10 cellular contexts compared by ENCODE assay signal in the genomic region with DNA sequence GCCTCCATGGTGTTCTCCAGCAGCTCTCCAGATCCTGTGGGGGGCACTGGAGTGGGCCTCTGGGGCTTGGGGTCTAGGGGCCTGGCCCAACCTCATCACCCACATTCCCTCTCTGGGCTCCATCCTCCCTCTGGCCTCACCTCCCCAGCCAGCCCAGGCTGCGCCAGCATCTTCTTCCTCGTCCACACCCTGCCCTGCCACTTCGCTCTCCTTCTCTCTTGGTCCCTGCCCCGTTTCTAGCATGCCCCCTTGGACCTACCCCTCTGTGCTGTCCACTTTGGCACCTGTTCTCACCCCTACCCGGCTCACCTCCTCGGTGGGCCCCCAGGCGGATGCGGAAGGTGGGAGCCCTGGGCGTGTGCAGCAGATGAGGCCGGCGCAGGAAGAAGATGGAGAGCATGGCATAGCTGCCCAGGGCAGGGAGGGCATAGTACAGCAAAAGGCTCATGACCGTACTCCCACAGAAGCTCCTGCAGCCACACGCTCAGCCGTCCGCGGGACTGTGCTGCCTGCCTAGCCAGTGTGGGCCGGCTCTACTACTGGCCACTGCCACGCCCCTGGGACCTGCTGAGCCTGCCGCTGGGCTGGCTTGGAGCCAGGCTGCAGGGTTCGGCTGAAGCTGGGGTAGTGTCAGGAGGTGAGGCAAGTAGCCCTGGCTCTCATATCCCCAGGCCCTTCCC. TPM values are rescaled to one million over a fixed set of nuclear protein-coding genes. Genes with fewer than 3 reads are reported as not detected.
DNase-seq lines count a peak whose midpoint lies in the region; ATAC-seq, FAIRE-seq and TF ChIP-seq lines count a peak whose summit lies in the region.
"Had no signal": no experiment of that assay in that cellular context is flagged by ENCODE, and none has a peak within 500 bp of the region (broad histone marks: within the 10 kb centered on the region; RNA-seq: fewer than 3 reads in every experiment).

A gene with protein sequence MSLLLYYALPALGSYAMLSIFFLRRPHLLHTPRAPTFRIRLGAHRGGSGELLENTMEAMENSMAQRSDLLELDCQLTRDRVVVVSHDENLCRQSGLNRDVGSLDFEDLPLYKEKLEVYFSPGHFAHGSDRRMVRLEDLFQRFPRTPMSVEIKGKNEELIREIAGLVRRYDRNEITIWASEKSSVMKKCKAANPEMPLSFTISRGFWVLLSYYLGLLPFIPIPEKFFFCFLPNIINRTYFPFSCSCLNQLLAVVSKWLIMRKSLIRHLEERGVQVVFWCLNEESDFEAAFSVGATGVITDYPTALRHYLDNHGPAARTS (minus strand): TSS at position 507 of the 680 bp plus-strand sequence. CDS start 59 bp downstream, at position 448.

- no peaks in the 10 kb centered on the region for H3K27me3 Mint-ChIP-seq in activated naive CD8-positive, alpha-beta T cell treated with anti-CD3 and anti-CD28 coated beads, Interleukin-2, amount 10 ng/mL, durations not matched to agents 7 days and 5 days
- H3K27me3 Mint-ChIP-seq in activated naive CD8-positive, alpha-beta T cell treated with anti-CD3 and anti-CD28 coated beads for 36 hours: no peaks in the 10 kb centered on the region
- H3K27me3 Mint-ChIP-seq in activated naive CD8-positive, alpha-beta T cell treated with anti-CD3 and anti-CD28 coated beads, Interleukin-2, amount 50 U/mL, for 24 hours: no peaks in the 10 kb centered on the region
- H3K27me3 Mint-ChIP-seq: memory B cell had no signal

- CTCF ChIA-PET in HepG2 (lab: Yijun Ruan, JAX; ENCODE audit: low intra/inter-chr PET ratio, low total read pairs): interaction anchor here (1.1 to 2.4 kb wide), 4 partner anchors 21 to 73 kb away, joined by 3 to 19 read pairs (median 4); a partner anchor contains a TSS

- H3K4me3 ChIP-seq in HepG2 (replicated peaks in 1 of 3; ENCODE audit: insufficient read depth in 1 of 3, low read depth in 2 of 3, low read length in 3 of 3): peak within 1 kb of the TSS; percentile 23 to 65 (median 27)

- H4K20me1 ChIP-seq in HepG2 (ENCODE audit: insufficient read depth, low read length): no peaks in the 10 kb centered on the region

- no peak for TF ChIP-seq RAD21 in HepG2 (CRISPR knock-in tag; IDR thresholded peaks at IDR 0.05)

- in situ Hi-C loops in HepG2 (cut with HindIII; ENCODE audit: extremely low pct_ligation_motif_present, low pct_unique_long_range_greater_than_20kb): no loop called here

- peak within 1 kb of the TSS; percentile 64 for H3K27ac Mint-ChIP-seq in activated naive CD8-positive, alpha-beta T cell treated with anti-CD3 and anti-CD28 coated beads, Interleukin-2, amount 10 ng/mL, durations not matched to agents 7 days and 5 days
- H3K27ac Mint-ChIP-seq in activated naive CD8-positive, alpha-beta T cell treated with anti-CD3 and anti-CD28 coated beads for 36 hours: no peak within 1 kb of the TSS
- no peak within 1 kb of the TSS for H3K27ac Mint-ChIP-seq in activated naive CD8-positive, alpha-beta T cell treated with anti-CD3 and anti-CD28 coated beads, Interleukin-2, amount 50 U/mL, for 24 hours
- H3K27ac Mint-ChIP-seq: memory B cell had no signal

- peaks cover 9 to 16% of the 10 kb centered on the region in 2 experiments; a peak in 3 of 5 replicates for H3K36me3 ChIP-seq in HepG2 (replicated peaks in 1 of 2; ENCODE audit: control insufficient read depth in 1 of 2, insufficient read depth in 2 of 2, low read length in 2 of 2)

- intact Hi-C loops in HepG2 (cut with micrococcal nuclease; ENCODE audit: unreplicated experiment): no loop called here

- H3K9me3 Mint-ChIP-seq in activated naive CD8-positive, alpha-beta T cell treated with anti-CD3 and anti-CD28 coated beads, Interleukin-2, amount 10 ng/mL, durations not matched to agents 7 days and 5 days: no peaks in the 10 kb centered on the region
- no peaks in the 10 kb centered on the region for H3K9me3 Mint-ChIP-seq in activated naive CD8-positive, alpha-beta T cell treated with anti-CD3 and anti-CD28 coated beads for 36 hours
- H3K9me3 Mint-ChIP-seq in activated naive CD8-positive, alpha-beta T cell treated with anti-CD3 and anti-CD28 coated beads, Interleukin-2, amount 50 U/mL, for 24 hours: no peaks in the 10 kb centered on the region
- H3K9me3 Mint-ChIP-seq: memory B cell had no signal

- peak within 1 kb of the TSS; percentile 87 for H3K4me2 ChIP-seq in HepG2 (ENCODE audit: low read depth, low read length)

- no peak for TF ChIP-seq CTCF in HepG2 (CRISPR knock-in tag; IDR thresholded peaks at IDR 0.05)

- TF ChIP-seq EP300 in HepG2 (IDR thresholded peaks at IDR 0.05; ENCODE audit: low read depth in 2 of 2, low read length in 2 of 2) (no peak), HepG2 (CRISPR knock-in tag; IDR thresholded peaks at IDR 0.05; ENCODE audit: borderline replicate concordance) (no peak)

- no peak for ATAC-seq in activated naive CD8-positive, alpha-beta T cell treated with anti-CD3 and anti-CD28 coated beads, Interleukin-2, amount 10 ng/mL, durations not matched to agents 7 days and 5 days (ENCODE audit: low read depth)
- peak; percentile 14 for ATAC-seq in activated naive CD8-positive, alpha-beta T cell treated with anti-CD3 and anti-CD28 coated beads, Interleukin-2, amount 50 U/mL, for 24 hours
- ATAC-seq in HepG2 (peak; percentile 48), GM21423 (IDR thresholded peaks at IDR 0.05; ENCODE audit: unreplicated experiment) (no peak), GM19467 (IDR thresholded peaks at IDR 0.05; ENCODE audit: unreplicated experiment) (no peak)

- no peaks in the 10 kb centered on the region for H3K9me3 ChIP-seq in HepG2 (ENCODE audit: low read length)

- H3K36me3 Mint-ChIP-seq in activated naive CD8-positive, alpha-beta T cell treated with anti-CD3 and anti-CD28 coated beads, Interleukin-2, amount 10 ng/mL, durations not matched to agents 7 days and 5 days: peaks cover 13% of the 10 kb centered on the region
- peaks cover 3% of the 10 kb centered on the region for H3K36me3 Mint-ChIP-seq in activated naive CD8-positive, alpha-beta T cell treated with anti-CD3 and anti-CD28 coated beads for 36 hours
- H3K36me3 Mint-ChIP-seq in activated naive CD8-positive, alpha-beta T cell treated with anti-CD3 and anti-CD28 coated beads, Interleukin-2, amount 50 U/mL, for 24 hours (ENCODE audit: low read depth): no peaks in the 10 kb centered on the region

- H3K4me1 Mint-ChIP-seq in activated naive CD8-positive, alpha-beta T cell treated with anti-CD3 and anti-CD28 coated beads, Interleukin-2, amount 10 ng/mL, durations not matched to agents 7 days and 5 days: peaks cover 9% of the 10 kb centered on the region
- H3K4me1 Mint-ChIP-seq in activated naive CD8-positive, alpha-beta T cell treated with anti-CD3 and anti-CD28 coated beads for 36 hours: peaks cover 2% of the 10 kb centered on the region
- peaks cover 3% of the 10 kb centered on the region for H3K4me1 Mint-ChIP-seq in activated naive CD8-positive, alpha-beta T cell treated with anti-CD3 and anti-CD28 coated beads, Interleukin-2, amount 50 U/mL, for 24 hours

- 69% methylated on average over 18 of the region's 20 CpGs for WGBS in HepG2 (ENCODE audit: low lambda C conversion rate)

- H3K27me3 ChIP-seq in HepG2 (ENCODE audit: control insufficient read depth in 1 of 2, insufficient read depth in 2 of 2, low read length in 2 of 2): no peaks in the 10 kb centered on the region

- peak within 1 kb of the TSS; percentile 35 for H2AFZ ChIP-seq in HepG2 (ENCODE audit: low read length)

- H3K79me2 ChIP-seq in HepG2 (ENCODE audit: insufficient read depth, low read length): no peaks in the 10 kb centered on the region

- H3K27ac ChIP-seq in HepG2 (ENCODE audit: extremely low read length, insufficient read depth, low read length): peak within 1 kb of the TSS; percentile 70

- BruUV-seq in HepG2 (replicated peaks; lab: Mats Ljungman, UMichigan): no TSS peak

- no peak for FAIRE-seq in HepG2 (lab: Jason Lieb, UNC)

- peak within 1 kb of the TSS; percentile 59 for H3K9ac ChIP-seq in HepG2 (ENCODE audit: insufficient read depth, low read depth, low read length)

- no peak for DNase-seq in activated naive CD8-positive, alpha-beta T cell treated with anti-CD3 and anti-CD28 coated beads, Interleukin-2, amount 10 ng/mL, durations not matched to agents 7 days and 5 days
- no peak for DNase-seq in activated naive CD8-positive, alpha-beta T cell treated with anti-CD3 and anti-CD28 coated beads for 36 hours
- no peak for DNase-seq in activated naive CD8-positive, alpha-beta T cell treated with anti-CD3 and anti-CD28 coated beads, Interleukin-2, amount 50 U/mL, for 24 hours
- peak; percentile 39 for DNase-seq in HepG2 (ENCODE audit: low spot score)
- peak; percentile 82 for DNase-seq in ureter (ENCODE audit: low spot score)
- no peak for DNase-seq in H4 (ENCODE audit: low spot score)
- DNase-seq: NCI-H510A had no signal

- POLR2A ChIA-PET in activated naive CD8-positive, alpha-beta T cell treated with anti-CD3 and anti-CD28 coated beads, Interleukin-2, amount 10 ng/mL, durations not matched to agents 7 days and 5 days (lab: Charles Lee): interaction anchor here (1.0 to 4.8 kb wide), 4 partner anchors 8 to 72 kb away, joined by 3 to 30 read pairs (median 8); a partner anchor contains a TSS
- POLR2A ChIA-PET in HepG2 (lab: Yijun Ruan, JAX): interaction anchor here (0.9 to 3.4 kb wide), 10 partner anchors 8 to 222 kb away, joined by 3 to 42 read pairs (median 9); a partner anchor contains a TSS

- peaks cover 30% of the 10 kb centered on the region for H3K4me1 ChIP-seq in HepG2 (ENCODE audit: insufficient read depth, low read length)

- H3K4me3 Mint-ChIP-seq in activated naive CD8-positive, alpha-beta T cell treated with anti-CD3 and anti-CD28 coated beads, Interleukin-2, amount 10 ng/mL, durations not matched to agents 7 days and 5 days: no peak within 1 kb of the TSS
- no peak within 1 kb of the TSS for H3K4me3 Mint-ChIP-seq in activated naive CD8-positive, alpha-beta T cell treated with anti-CD3 and anti-CD28 coated beads for 36 hours
- no peak within 1 kb of the TSS for H3K4me3 Mint-ChIP-seq in activated naive CD8-positive, alpha-beta T cell treated with anti-CD3 and anti-CD28 coated beads, Interleukin-2, amount 50 U/mL, for 24 hours
- H3K4me3 Mint-ChIP-seq: memory B cell had no signal

- TF ChIP-seq POLR2A in HepG2 (IDR thresholded peaks at IDR 0.05; ENCODE audit: insufficient read depth in 1 of 2, low read depth in 2 of 2, low read length in 2 of 2): no peak

RNA-seq across cellular contexts. Expression of the gene that starts here (rescaled TPM):
- total RNA-seq in activated naive CD8-positive, alpha-beta T cell treated with anti-CD3 and anti-CD28 coated beads, Interleukin-2, amount 10 ng/mL, durations not matched to agents 7 days and 5 days: 10 to 100 TPM; 14.3 to 18.6 TPM
- 1 to 10 TPM; 1.7 to 4.3 TPM for total RNA-seq in activated naive CD8-positive, alpha-beta T cell treated with anti-CD3 and anti-CD28 coated beads for 36 hours
- 14.3 and 20.6 TPM in 2 replicates for total RNA-seq in HepG2 (2016; rRNA removed; fragmentation: Illumina TruSeq; extraction: Trizol)
- total RNA-seq in HepG2 (2016; cell fraction: cytosol; rRNA removed; fragmentation: Illumina TruSeq; extraction: Trizol; ENCODE audit: low read depth): 77.8 and 81.7 TPM in 2 replicates
- total RNA-seq in HepG2 (2016; cell fraction: insoluble cytoplasmic fraction; rRNA removed; fragmentation: Illumina TruSeq; extraction: Trizol): 18.6 and 20.5 TPM in 2 replicates
- 48.3 and 54.4 TPM in 2 replicates for total RNA-seq in HepG2 (2016; cell fraction: membrane; rRNA removed; fragmentation: Illumina TruSeq; extraction: Trizol)
- total RNA-seq in HepG2 (2016; cell fraction: nucleus; rRNA removed; fragmentation: Illumina TruSeq; extraction: Trizol): 7.6 and 12.3 TPM in 2 replicates
- 18.7 and 21.2 TPM in 2 replicates for polyA plus RNA-seq in HepG2 (2011; rRNA removed)
- 12.2 and 14.1 TPM in 2 replicates for polyA plus RNA-seq in HepG2 (2011; cell fraction: cytosol; rRNA removed)
- 55.4 and 67.8 TPM in 2 replicates for polyA plus RNA-seq in HepG2 (2011; cell fraction: nucleus; rRNA removed)
- polyA plus RNA-seq in HepG2 (2012): 10.4 and 27.8 TPM in 2 replicates
- 113 and 123 TPM in 2 replicates for polyA plus RNA-seq in HepG2 (2016; cell fraction: cytosol; fragmentation: Illumina TruSeq; extraction: Trizol; ENCODE audit: low read depth)
- 19.3 and 21.1 TPM in 2 replicates for polyA plus RNA-seq in HepG2 (2016; cell fraction: insoluble cytoplasmic fraction; fragmentation: Illumina TruSeq; extraction: Trizol; ENCODE audit: low read depth)
- 79.9 and 83.9 TPM in 2 replicates for polyA plus RNA-seq in HepG2 (2016; cell fraction: membrane; fragmentation: Illumina TruSeq; extraction: Trizol; ENCODE audit: low read depth)
- 23.3 and 24.8 TPM in 2 replicates for polyA plus RNA-seq in HepG2 (2016; cell fraction: nucleus; fragmentation: Illumina TruSeq; extraction: Trizol; ENCODE audit: insufficient read depth, low read depth)
- 11.3 and 12.4 TPM in 2 replicates for polyA minus RNA-seq in HepG2 (2011; rRNA and poly(A)+ RNA removed; ENCODE audit: low replicate concordance)
- polyA minus RNA-seq in HepG2 (2011; cell fraction: cytosol; rRNA and poly(A)+ RNA removed): 4.6 and 9.4 TPM in 2 replicates
- 8.9 and 9.7 TPM in 2 replicates for polyA minus RNA-seq in HepG2 (2011; cell fraction: nucleus; rRNA and poly(A)+ RNA removed)
- 53.1 TPM for total RNA-seq in ureter
- not detected in 2 replicates for total RNA-seq in H4 (2014; rRNA removed; shearing (Covaris generic))

Comparison
In these comparisons a context has a peak if more than half of its experiments do, and no peak if none do; other contexts are left out.
1. ATAC-seq: peak in activated naive CD8-positive, alpha-beta T cell treated with anti-CD3 and anti-CD28 coated beads, Interleukin-2, amount 50 U/mL, for 24 hours (single experiment) and HepG2 (single experiment); none in activated naive CD8-positive, alpha-beta T cell treated with anti-CD3 and anti-CD28 coated beads, Interleukin-2, amount 10 ng/mL, durations not matched to agents 7 days and 5 days (single experiment), GM21423 (single experiment) and GM19467 (single experiment).
2. DNase-seq: peak in HepG2 (single experiment) and ureter (single experiment); none in activated naive CD8-positive, alpha-beta T cell treated with anti-CD3 and anti-CD28 coated beads, Interleukin-2, amount 10 ng/mL, durations not matched to agents 7 days and 5 days (single experiment), activated naive CD8-positive, alpha-beta T cell treated with anti-CD3 and anti-CD28 coated beads for 36 hours (single experiment), activated naive CD8-positive, alpha-beta T cell treated with anti-CD3 and anti-CD28 coated beads, Interleukin-2, amount 50 U/mL, for 24 hours (single experiment) and H4 (single experiment).